ENCODE assay signal across 7 cellular contexts in genomic region chr4:118865091-118865708, GRCh38. TPM values are rescaled to one million over a fixed set of nuclear protein-coding genes. Genes with fewer than 3 reads are reported as not detected.
A peak's percentile ranks its signal among the peaks of the same experiment; 100 is the strongest.
DNase-seq lines count a peak whose midpoint lies in the region; ATAC-seq and TF ChIP-seq lines count a peak whose summit lies in the region.

No MANE protein-coding gene starts in this region.

- CTCF ChIA-PET in PC-9 (lab: Charles Lee): no interaction called here

- H4K20me1 ChIP-seq in KMS-11 (ENCODE audit: insufficient read depth) (no peaks in the 10 kb centered on the region), PC-9 (ENCODE audit: insufficient read depth) (no peaks in the 10 kb centered on the region)

- peak overlapping the region; percentile 53; the same call in 1 of the 2 replicates for H2AFZ ChIP-seq in KMS-11 (ENCODE audit: low read depth)
- H2AFZ ChIP-seq in PC-9: peak overlapping the region; percentile 59; the same call in 1 of the 2 replicates

- no TSS peak for BruUV-seq in PC-9 (replicated peaks; lab: Mats Ljungman, UMichigan)

- ATAC-seq in GM21515 (IDR thresholded peaks at IDR 0.05; ENCODE audit: unreplicated experiment): peak; percentile 72

- TF ChIP-seq CTCF in KMS-11 (conservative IDR thresholded peaks at IDR 0.05; ENCODE audit: low read depth, low read length): peak; percentile 77
- TF ChIP-seq CTCF in PC-9 (conservative IDR thresholded peaks at IDR 0.05): peak; percentile 59
- peak; percentile 28 to 69 (median 54) for TF ChIP-seq CTCF in dorsolateral prefrontal cortex (IDR thresholded peaks at IDR 0.05 in 54 of 56, conservative IDR thresholded peaks at IDR 0.05 in 2 of 56; ENCODE audit: low read depth in 1 of 56, partially characterized antibody in 56 of 56)

- H3K4me2 ChIP-seq in KMS-11 (peak overlapping the region; percentile 41; the same call in 1 of the 2 replicates), PC-9 (peak overlapping the region; percentile 26; the same call in 1 of the 2 replicates)

- H3K4me3 ChIP-seq in KMS-11 (IDR thresholded peaks at IDR 0.05; ENCODE audit: insufficient read depth, low read depth, low read length): no peak overlapping the region
- H3K4me3 ChIP-seq in PC-9: no peak overlapping the region
- H3K4me3 ChIP-seq in dorsolateral prefrontal cortex: no peak overlapping the region

- intact Hi-C loops in PC-9 (cut with micrococcal nuclease; ENCODE audit: unreplicated experiment) (no loop called here), dorsolateral prefrontal cortex (cut with DNase I) (no loop called here)

- no peaks in the 10 kb centered on the region for H3K9me3 ChIP-seq in PC-9 (ENCODE audit: insufficient read depth, low read depth)

- no peak overlapping the region for H3K27ac ChIP-seq in KMS-11
- H3K27ac ChIP-seq in PC-9: no peak overlapping the region
- H3K27ac ChIP-seq in dorsolateral prefrontal cortex: no peak overlapping the region

- H3K4me1 ChIP-seq in KMS-11 (ENCODE audit: low read depth, poor library complexity, severe bottlenecking): peaks cover 8% of the 10 kb centered on the region
- no peaks in the 10 kb centered on the region for H3K4me1 ChIP-seq in PC-9 (replicated peaks; ENCODE audit: insufficient read depth)

- H3K9me2 ChIP-seq in PC-9 (ENCODE audit: insufficient read depth): no peaks in the 10 kb centered on the region

- H3K27me3 ChIP-seq in KMS-11 (ENCODE audit: insufficient read depth, low read depth) (no peaks in the 10 kb centered on the region), PC-9 (ENCODE audit: insufficient read depth, low read depth) (no peaks in the 10 kb centered on the region), dorsolateral prefrontal cortex (no peaks in the 10 kb centered on the region)

- H3K36me3 ChIP-seq in KMS-11 (ENCODE audit: insufficient read depth): no peaks in the 10 kb centered on the region
- H3K36me3 ChIP-seq in PC-9 (ENCODE audit: low read depth): no peaks in the 10 kb centered on the region

- H3F3A ChIP-seq in PC-9 (ENCODE audit: insufficient read depth, low read depth): no peaks in the 10 kb centered on the region

- DNase-seq in EL: peak; percentile 47
- peak in 1 of 2 experiments; percentile 23 for DNase-seq in PC-9
- DNase-seq in dorsolateral prefrontal cortex: peak in 3 of 10 donors; percentile 22 to 34 (median 30)
- DNase-seq in lung microvascular endothelial cell (ENCODE audit: low read depth in 2 of 2): peak; percentile 67 to 75
- DNase-seq in HK-2 (ENCODE audit: unreplicated experiment): no peak

- H3K9ac ChIP-seq in KMS-11: no peak overlapping the region

- H3K79me2 ChIP-seq in KMS-11 (ENCODE audit: insufficient read depth, low read depth) (no peaks in the 10 kb centered on the region), PC-9 (ENCODE audit: low read depth) (no peaks in the 10 kb centered on the region)

- POLR2A ChIA-PET in PC-9 (lab: Charles Lee; ENCODE audit: unreplicated experiment): interaction anchor here (0.7 kb wide), 1 partner anchor 435 kb away, joined by 3 read pairs; a partner anchor contains a TSS

RNA-seq across cellular contexts. Expression of gene SYNPO2, which starts 23.5 kb away (rescaled TPM):
- total RNA-seq in PC-9 (2021) (0.53 and 0.87 TPM in 2 replicates), dorsolateral prefrontal cortex (10 to 100 TPM; 19.6 to 90.2 (median 34.3) TPM), lung microvascular endothelial cell (0.20 and 0.22 TPM in 2 replicates)

RNA-seq across cellular contexts. Expression of gene SEC24D, which starts 29.3 kb away (rescaled TPM):
- total RNA-seq in PC-9 (2021): 10.2 and 17.3 TPM in 2 replicates
- 10 to 100 TPM; 12.7 to 44.7 (median 24.8) TPM for total RNA-seq in dorsolateral prefrontal cortex
- total RNA-seq in lung microvascular endothelial cell: 21.0 and 23.3 TPM in 2 replicates

Comparison
In these comparisons a context has a peak if more than half of its experiments do, and no peak if none do; other contexts are left out.
1. RNA of gene SYNPO2, which starts 23.5 kb away (total RNA-seq): 19.6 to 90.2 TPM in dorsolateral prefrontal cortex; 0.53 to 0.87 TPM in PC-9 and 0.20 to 0.22 TPM in lung microvascular endothelial cell; every median in the first group is over 10 times any median in the second.
2. Peak in every context shown above with its lines, with median percentiles within 50 percentile points of each other: CTCF ChIP-seq.